ENCODE assay signal across 9 cellular contexts in genomic region chr5:103340717-103341397, GRCh38.
DNase-seq lines count a peak whose midpoint lies in the region; ATAC-seq and TF ChIP-seq lines count a peak whose summit lies in the region.
"Had no signal": no experiment of that assay in that cellular context is flagged by ENCODE, and none has a peak within 500 bp of the region (broad histone marks: within the 10 kb centered on the region; RNA-seq: fewer than 3 reads in every experiment).

No MANE protein-coding gene starts in this region.

- no peaks in the 10 kb centered on the region for H3K27me3 Mint-ChIP-seq in WTC11 (ENCODE audit: low read depth)

- H3K4me3 Mint-ChIP-seq in WTC11: no peak overlapping the region

- H3K36me3 Mint-ChIP-seq in WTC11: peaks cover 12% of the 10 kb centered on the region

- POLR2A ChIA-PET in WTC11 (lab: Charles Lee): no interaction called here

- no peak overlapping the region for H3K27ac Mint-ChIP-seq in WTC11

- CTCF ChIA-PET in WTC11 (lab: Charles Lee): no interaction called here

- H3K27me3 ChIP-seq in prostate gland (replicated peaks; ENCODE audit: insufficient read depth): no peaks in the 10 kb centered on the region

- TF ChIP-seq CTCF in WTC11 (IDR thresholded peaks at IDR 0.05) (no peak), prostate gland (IDR thresholded peaks at IDR 0.05) (no peak)

- H3K9me3 ChIP-seq in prostate gland: no peaks in the 10 kb centered on the region

- H3K4me3 ChIP-seq in prostate gland: no peak overlapping the region

- no peak for TF ChIP-seq POLR2A in prostate gland (IDR thresholded peaks at IDR 0.05)

- WGBS in prostate gland: 83% methylated on average over 5 of the region's 5 CpGs

- ATAC-seq in GM19324 (IDR thresholded peaks at IDR 0.05; ENCODE audit: low FRiP score, unreplicated experiment): peak; percentile 85
- ATAC-seq in HG02943 (IDR thresholded peaks at IDR 0.05; ENCODE audit: low read depth, unreplicated experiment): peak; percentile 99
- no peak for ATAC-seq in WTC11

- H3K27ac ChIP-seq in prostate gland: no peak overlapping the region

- intact Hi-C loops in prostate gland (cut with DNase I): no loop called here

- H3K9me3 Mint-ChIP-seq in WTC11: peaks cover 15% of the 10 kb centered on the region

- DNase-seq in Daoy (ENCODE audit: low read depth) (peak; percentile 14), RPMI7951 (ENCODE audit: low read depth) (peak; percentile 2), SHP77 (lab: John Stamatoyannopoulos, UW) (no peak), DMS53 treated with DMSO at 0.1 percent for 48 hours (lab: John Stamatoyannopoulos, UW; ENCODE audit: unreplicated experiment) (no peak), WTC11 (ENCODE audit: low spot score) (no peak), prostate gland (ENCODE audit: low spot score) (no peak)
- DNase-seq: COR-L47 had no signal

- no peaks in the 10 kb centered on the region for H3K4me1 ChIP-seq in prostate gland (replicated peaks)

- H3K4me1 Mint-ChIP-seq in WTC11: no peaks in the 10 kb centered on the region

- H3K36me3 ChIP-seq in prostate gland: no peaks in the 10 kb centered on the region

TF ChIP-seq in WTC11, 78 proteins besides CTCF, POLR2A, EP300 and RAD21:
- TF ChIP-seq ZNF219 (CRISPR knock-in tag; IDR thresholded peaks at IDR 0.05; ENCODE audit: borderline replicate concordance): no peak
- TF ChIP-seq ERG (CRISPR knock-in tag; IDR thresholded peaks at IDR 0.05): no peak
- no peak for TF ChIP-seq FOXK1 (CRISPR knock-in tag; IDR thresholded peaks at IDR 0.05)
- no peak for TF ChIP-seq FOXP1 (CRISPR knock-in tag; IDR thresholded peaks at IDR 0.05; ENCODE audit: borderline replicate concordance)
- no peak for TF ChIP-seq NFYB (CRISPR knock-in tag; conservative IDR thresholded peaks at IDR 0.05; ENCODE audit: low read depth)
- no peak for TF ChIP-seq AFF4 (CRISPR knock-in tag; IDR thresholded peaks at IDR 0.05; ENCODE audit: borderline replicate concordance)
- TF ChIP-seq PRRX2 (CRISPR knock-in tag; IDR thresholded peaks at IDR 0.05): no peak
- no peak for TF ChIP-seq E2F5 (CRISPR knock-in tag; IDR thresholded peaks at IDR 0.05)
- no peak for TF ChIP-seq HMGXB4 (CRISPR knock-in tag; IDR thresholded peaks at IDR 0.05)
- no peak for TF ChIP-seq ZNF416 (CRISPR knock-in tag; IDR thresholded peaks at IDR 0.05)
- no peak for TF ChIP-seq ZNF317 (CRISPR knock-in tag; IDR thresholded peaks at IDR 0.05; ENCODE audit: borderline replicate concordance, low read depth)
- TF ChIP-seq EMX1 (CRISPR knock-in tag; IDR thresholded peaks at IDR 0.05): no peak
- no peak for TF ChIP-seq ZNF396 (CRISPR knock-in tag; IDR thresholded peaks at IDR 0.05; ENCODE audit: borderline replicate concordance)
- TF ChIP-seq TCF7 (CRISPR knock-in tag; IDR thresholded peaks at IDR 0.05; ENCODE audit: low read depth): no peak
- TF ChIP-seq ATF2 (CRISPR knock-in tag; IDR thresholded peaks at IDR 0.05; ENCODE audit: borderline replicate concordance, low read depth): no peak
- no peak for TF ChIP-seq GABPB1 (CRISPR knock-in tag; IDR thresholded peaks at IDR 0.05)
- no peak for TF ChIP-seq RELA (CRISPR knock-in tag; IDR thresholded peaks at IDR 0.05; ENCODE audit: borderline replicate concordance)
- TF ChIP-seq MXD4 (CRISPR knock-in tag; IDR thresholded peaks at IDR 0.05; ENCODE audit: borderline replicate concordance): no peak
- TF ChIP-seq ETV6 (CRISPR knock-in tag; IDR thresholded peaks at IDR 0.05): no peak

Comparison
In these comparisons a context has a peak if more than half of its experiments do, and no peak if none do; other contexts are left out.
1. DNase-seq: peak in Daoy (single experiment) and RPMI7951 (single experiment); none in SHP77 (0 of 2), DMS53 treated with DMSO at 0.1 percent for 48 hours (single experiment), WTC11 (single experiment) and prostate gland (single experiment).